6 cellular contexts compared by ENCODE assay signal in genomic region chr2:29006986-29007301, GRCh38.
"Had no signal": no experiment of that assay in that cellular context is flagged by ENCODE, and none has a peak within 500 bp of the region (broad histone marks: within the 10 kb centered on the region; RNA-seq: fewer than 3 reads in every experiment).

No MANE protein-coding gene starts in this region.

- FAIRE-seq: HepG2 had no signal

- H3K9ac ChIP-seq: KMS-11 had no signal

- DNase-seq: IMR-90, KBM-7, KG1 had no signal

- H3K27ac ChIP-seq: HL-60, KMS-11 had no signal

- ATAC-seq: HepG2 had no signal

- H3K4me2 ChIP-seq: KMS-11 had no signal
